8 cellular contexts compared by ENCODE assay signal in the genomic region with DNA sequence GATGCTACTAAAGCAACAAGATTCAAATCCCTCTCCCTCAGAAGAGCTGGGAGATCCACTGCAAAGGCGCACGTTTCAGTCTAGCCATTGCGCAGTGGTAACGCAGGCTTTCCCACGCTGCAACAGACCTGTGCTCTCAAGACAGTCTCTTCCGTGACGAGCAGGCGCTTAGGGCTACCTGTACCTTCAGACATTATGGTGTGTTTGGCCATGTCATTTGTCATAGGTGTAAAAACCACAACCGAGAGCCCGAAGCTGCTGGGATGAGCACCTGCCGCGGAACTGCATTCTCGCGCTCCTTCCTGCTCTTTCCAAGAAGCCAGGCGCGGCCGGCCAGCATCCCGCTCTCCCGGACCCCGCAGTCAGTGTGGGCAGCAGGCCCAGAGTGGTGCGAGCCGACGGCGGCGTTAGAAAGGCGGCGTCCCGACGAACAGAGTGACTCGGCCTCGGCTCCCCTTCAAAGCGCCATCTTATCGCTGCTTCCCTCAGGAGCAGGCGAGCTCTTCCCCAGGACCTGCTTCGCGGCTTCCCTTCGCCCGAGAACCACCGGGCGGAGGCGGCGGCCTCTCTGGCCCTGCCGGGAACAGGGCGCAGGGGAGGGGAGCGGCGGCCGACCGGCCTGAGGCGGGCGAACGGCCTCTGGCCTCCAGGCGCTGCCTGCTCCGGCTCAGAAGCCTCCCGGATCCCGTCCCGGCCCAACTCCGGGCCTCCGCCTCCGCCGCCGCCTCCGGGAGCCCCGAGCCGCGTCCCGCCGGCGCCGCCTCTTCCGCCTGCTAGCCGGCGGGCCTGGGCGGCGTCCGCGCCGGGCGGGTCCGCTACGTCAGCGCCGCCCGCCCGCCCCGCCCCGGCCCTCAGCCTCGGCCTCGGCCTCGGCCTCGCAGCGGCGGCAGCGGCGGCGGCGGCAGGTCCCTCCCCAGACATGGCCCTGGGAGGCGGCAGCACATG. TPM values are rescaled to one million over a fixed set of nuclear protein-coding genes. Genes with fewer than 3 reads are reported as not detected.
DNase-seq lines count a peak whose midpoint lies in the region; ATAC-seq and TF ChIP-seq lines count a peak whose summit lies in the region.

A gene with protein sequence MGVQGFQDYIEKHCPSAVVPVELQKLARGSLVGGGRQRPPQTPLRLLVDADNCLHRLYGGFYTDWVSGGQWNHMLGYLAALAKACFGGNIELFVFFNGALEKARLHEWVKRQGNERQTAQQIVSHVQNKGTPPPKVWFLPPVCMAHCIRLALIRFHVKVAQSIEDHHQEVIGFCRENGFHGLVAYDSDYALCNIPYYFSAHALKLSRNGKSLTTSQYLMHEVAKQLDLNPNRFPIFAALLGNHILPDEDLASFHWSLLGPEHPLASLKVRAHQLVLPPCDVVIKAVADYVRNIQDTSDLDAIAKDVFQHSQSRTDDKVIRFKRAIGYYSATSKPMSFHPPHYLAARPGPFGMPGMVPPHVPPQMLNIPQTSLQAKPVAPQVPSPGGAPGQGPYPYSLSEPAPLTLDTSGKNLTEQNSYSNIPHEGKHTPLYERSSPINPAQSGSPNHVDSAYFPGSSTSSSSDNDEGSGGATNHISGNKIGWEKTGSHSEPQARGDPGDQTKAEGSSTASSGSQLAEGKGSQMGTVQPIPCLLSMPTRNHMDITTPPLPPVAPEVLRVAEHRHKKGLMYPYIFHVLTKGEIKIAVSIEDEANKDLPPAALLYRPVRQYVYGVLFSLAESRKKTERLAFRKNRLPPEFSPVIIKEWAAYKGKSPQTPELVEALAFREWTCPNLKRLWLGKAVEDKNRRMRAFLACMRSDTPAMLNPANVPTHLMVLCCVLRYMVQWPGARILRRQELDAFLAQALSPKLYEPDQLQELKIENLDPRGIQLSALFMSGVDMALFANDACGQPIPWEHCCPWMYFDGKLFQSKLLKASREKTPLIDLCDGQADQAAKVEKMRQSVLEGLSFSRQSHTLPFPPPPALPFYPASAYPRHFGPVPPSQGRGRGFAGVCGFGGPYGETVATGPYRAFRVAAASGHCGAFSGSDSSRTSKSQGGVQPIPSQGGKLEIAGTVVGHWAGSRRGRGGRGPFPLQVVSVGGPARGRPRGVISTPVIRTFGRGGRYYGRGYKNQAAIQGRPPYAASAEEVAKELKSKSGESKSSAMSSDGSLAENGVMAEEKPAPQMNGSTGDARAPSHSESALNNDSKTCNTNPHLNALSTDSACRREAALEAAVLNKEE (plus strand): TSS at position 869 of the 945 bp plus-strand sequence. CDS start 231 bp downstream, outside the sequence.

- DNase-seq in Calu3, result peak; percentile 70
- DNase-seq in activated T-helper 1 cell treated with Interleukin-2 at 50 U/mL for 16 hours (ENCODE audit: low read depth), result peak; percentile 70
- peak; percentile 9 for DNase-seq in esophagus squamous epithelium (lab: John Stamatoyannopoulos, UW)
- DNase-seq in myocyte (ENCODE audit: low read depth), result peak; percentile 83
- DNase-seq in stimulated activated effector memory CD8-positive, alpha-beta T cell treated with anti-CD3 and anti-CD28 coated beads, Interleukin-12 subunit alpha, Interleukin-12 subunit beta, amount 100 ng/mL, for 72 hours (ENCODE audit: low spot score in 2 of 2), result peak; percentile 47 to 81

- H3K27ac ChIP-seq in HUES48 (ENCODE audit: low read depth, low read length) (peak within 1 kb of the TSS; percentile 93), esophagus squamous epithelium (peak within 1 kb of the TSS; percentile 97 to 100 (median 99))

- H3K4me1 ChIP-seq in HUES48 (ENCODE audit: control insufficient read depth, insufficient read depth, low read length), result peaks cover 17% of the 10 kb centered on the region
- H3K4me1 ChIP-seq in esophagus squamous epithelium, result peaks cover 21 to 41% (median 30%) of the 10 kb centered on the region in 3 donors

- H3K27me3 ChIP-seq in HUES48 (ENCODE audit: control insufficient read depth, insufficient read depth, low read length) (no peaks in the 10 kb centered on the region), esophagus squamous epithelium (no peaks in the 10 kb centered on the region)

- intact Hi-C loops in Calu3 (cut with micrococcal nuclease; ENCODE audit: unreplicated experiment), result no loop called here
- intact Hi-C loops in esophagus squamous epithelium (cut with DNase I), result loop anchor here (5.0 kb wide), 1 partner anchor 116 kb away; no protein-coding TSS in a partner anchor

- peak within 1 kb of the TSS; percentile 86 for H3K4me3 Mint-ChIP-seq in Calu3 (ENCODE audit: low read depth, unreplicated experiment)
- peak within 1 kb of the TSS; percentile 86 for H3K4me3 Mint-ChIP-seq in stimulated activated effector memory CD8-positive, alpha-beta T cell treated with anti-CD3 and anti-CD28 coated beads, Interleukin-12 subunit alpha, Interleukin-12 subunit beta, amount 100 ng/mL, for 72 hours

- peak; percentile 58 for ATAC-seq in GM21390 (IDR thresholded peaks at IDR 0.05; ENCODE audit: unreplicated experiment)
- ATAC-seq in stimulated activated effector memory CD8-positive, alpha-beta T cell treated with anti-CD3 and anti-CD28 coated beads, Interleukin-12 subunit alpha, Interleukin-12 subunit beta, amount 100 ng/mL, for 72 hours, result peak; percentile 87

- CTCF ChIA-PET in Calu3 (lab: Charles Lee), result no interaction called here

- H3K36me3 Mint-ChIP-seq in Calu3 (ENCODE audit: insufficient read depth, unreplicated experiment), result peaks cover 57% of the 10 kb centered on the region
- peaks cover 77% of the 10 kb centered on the region for H3K36me3 Mint-ChIP-seq in stimulated activated effector memory CD8-positive, alpha-beta T cell treated with anti-CD3 and anti-CD28 coated beads, Interleukin-12 subunit alpha, Interleukin-12 subunit beta, amount 100 ng/mL, for 72 hours

- H3K9me3 ChIP-seq in HUES48 (ENCODE audit: control insufficient read depth, insufficient read depth, low read length) (no peaks in the 10 kb centered on the region), esophagus squamous epithelium (no peaks in the 10 kb centered on the region)

- H3K4me1 Mint-ChIP-seq in Calu3 (ENCODE audit: low read depth, unreplicated experiment), result peaks cover 2% of the 10 kb centered on the region
- H3K4me1 Mint-ChIP-seq in stimulated activated effector memory CD8-positive, alpha-beta T cell treated with anti-CD3 and anti-CD28 coated beads, Interleukin-12 subunit alpha, Interleukin-12 subunit beta, amount 100 ng/mL, for 72 hours, result peaks cover 35% of the 10 kb centered on the region

- no TSS peak for BruUV-seq in Calu3 (replicated peaks; lab: Mats Ljungman, UMichigan)

- H3K36me3 ChIP-seq in HUES48 (ENCODE audit: control insufficient read depth, insufficient read depth, low read length), result peaks cover 35% of the 10 kb centered on the region
- H3K36me3 ChIP-seq in esophagus squamous epithelium, result peaks cover 0 to 39% (median 21%) of the 10 kb centered on the region in 3 donors

- H3K27me3 Mint-ChIP-seq in Calu3 (ENCODE audit: unreplicated experiment), result no peaks in the 10 kb centered on the region

- TF ChIP-seq CTCF in Calu3 (IDR thresholded peaks at IDR 0.05; ENCODE audit: unreplicated experiment) (no peak), esophagus squamous epithelium (IDR thresholded peaks at IDR 0.05) (peak in 1 of 6 experiments; percentile 7)

- peak in 3 of 4 donors; percentile 37 to 95 (median 95) for TF ChIP-seq POLR2A in esophagus squamous epithelium (IDR thresholded peaks at IDR 0.05)

- WGBS in esophagus squamous epithelium, 2 donors, result 0 to 3% methylated on average over 8 to 12 of the region's 97 CpGs

- H3K9ac ChIP-seq in HUES48 (ENCODE audit: low read depth, low read length), result peak within 1 kb of the TSS; percentile 90

- H3K4me3 ChIP-seq in HUES48 (ENCODE audit: low read depth, low read length), result peak within 1 kb of the TSS; percentile 86
- H3K4me3 ChIP-seq in esophagus squamous epithelium, result peak within 1 kb of the TSS; percentile 81 to 94 (median 92)

- no peaks in the 10 kb centered on the region for H3K9me3 Mint-ChIP-seq in Calu3 (ENCODE audit: low read depth, unreplicated experiment)
- H3K9me3 Mint-ChIP-seq in stimulated activated effector memory CD8-positive, alpha-beta T cell treated with anti-CD3 and anti-CD28 coated beads, Interleukin-12 subunit alpha, Interleukin-12 subunit beta, amount 100 ng/mL, for 72 hours, result no peaks in the 10 kb centered on the region

- H3K27ac Mint-ChIP-seq in Calu3 (ENCODE audit: unreplicated experiment), result peak within 1 kb of the TSS; percentile 70
- peak within 1 kb of the TSS; percentile 90 for H3K27ac Mint-ChIP-seq in stimulated activated effector memory CD8-positive, alpha-beta T cell treated with anti-CD3 and anti-CD28 coated beads, Interleukin-12 subunit alpha, Interleukin-12 subunit beta, amount 100 ng/mL, for 72 hours

TF ChIP-seq in PFSK-1, 5 proteins besides CTCF, POLR2A, EP300 and RAD21 (continues in another document):
- TF ChIP-seq, protein P1, sequence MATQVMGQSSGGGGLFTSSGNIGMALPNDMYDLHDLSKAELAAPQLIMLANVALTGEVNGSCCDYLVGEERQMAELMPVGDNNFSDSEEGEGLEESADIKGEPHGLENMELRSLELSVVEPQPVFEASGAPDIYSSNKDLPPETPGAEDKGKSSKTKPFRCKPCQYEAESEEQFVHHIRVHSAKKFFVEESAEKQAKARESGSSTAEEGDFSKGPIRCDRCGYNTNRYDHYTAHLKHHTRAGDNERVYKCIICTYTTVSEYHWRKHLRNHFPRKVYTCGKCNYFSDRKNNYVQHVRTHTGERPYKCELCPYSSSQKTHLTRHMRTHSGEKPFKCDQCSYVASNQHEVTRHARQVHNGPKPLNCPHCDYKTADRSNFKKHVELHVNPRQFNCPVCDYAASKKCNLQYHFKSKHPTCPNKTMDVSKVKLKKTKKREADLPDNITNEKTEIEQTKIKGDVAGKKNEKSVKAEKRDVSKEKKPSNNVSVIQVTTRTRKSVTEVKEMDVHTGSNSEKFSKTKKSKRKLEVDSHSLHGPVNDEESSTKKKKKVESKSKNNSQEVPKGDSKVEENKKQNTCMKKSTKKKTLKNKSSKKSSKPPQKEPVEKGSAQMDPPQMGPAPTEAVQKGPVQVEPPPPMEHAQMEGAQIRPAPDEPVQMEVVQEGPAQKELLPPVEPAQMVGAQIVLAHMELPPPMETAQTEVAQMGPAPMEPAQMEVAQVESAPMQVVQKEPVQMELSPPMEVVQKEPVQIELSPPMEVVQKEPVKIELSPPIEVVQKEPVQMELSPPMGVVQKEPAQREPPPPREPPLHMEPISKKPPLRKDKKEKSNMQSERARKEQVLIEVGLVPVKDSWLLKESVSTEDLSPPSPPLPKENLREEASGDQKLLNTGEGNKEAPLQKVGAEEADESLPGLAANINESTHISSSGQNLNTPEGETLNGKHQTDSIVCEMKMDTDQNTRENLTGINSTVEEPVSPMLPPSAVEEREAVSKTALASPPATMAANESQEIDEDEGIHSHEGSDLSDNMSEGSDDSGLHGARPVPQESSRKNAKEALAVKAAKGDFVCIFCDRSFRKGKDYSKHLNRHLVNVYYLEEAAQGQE (IDR thresholded peaks at IDR 0.05; ENCODE audit: insufficient read depth in 1 of 2, low read depth in 2 of 2, low read length in 2 of 2), result no peak
- no peak for TF ChIP-seq FOXP2 (optimal IDR thresholded peaks at IDR 0.05; ENCODE audit: borderline replicate concordance, extremely low read depth, extremely low read length, insufficient read depth)
- TF ChIP-seq SIN3A (IDR thresholded peaks at IDR 0.05; ENCODE audit: borderline replicate concordance, insufficient read depth, low read length), result no peak

RNA-seq across cellular contexts. Expression of the gene that starts here (rescaled TPM):
- total RNA-seq in Calu3 (2022) (98.2 and 101 TPM in 2 replicates), esophagus squamous epithelium (10 to 100 TPM; 56.5 to 82.3 (median 65.7) TPM), myocyte (83.1 and 93.3 TPM in 2 replicates)
- polyA plus RNA-seq in PFSK-1 (2012; ENCODE audit: insufficient read length, low read depth), result 78.3 TPM
- polyA plus RNA-seq in myocyte (2012), result 68.1 TPM

Comparison
In these comparisons a context has a peak if more than half of its experiments do, and no peak if none do; other contexts are left out.
1. Peak in every context shown above with its lines: DNase-seq, ATAC-seq, H3K4me3 ChIP-seq and H3K27ac ChIP-seq.
2. DNase-seq: peak in every context shown above with its lines; median percentile 83 in myocyte; 70 in Calu3; 70 in activated T-helper 1 cell treated with Interleukin-2 at 50 U/mL for 16 hours; 64 in stimulated activated effector memory CD8-positive, alpha-beta T cell treated with anti-CD3 and anti-CD28 coated beads, Interleukin-12 subunit alpha, Interleukin-12 subunit beta, amount 100 ng/mL, for 72 hours; 9 in esophagus squamous epithelium.